Comparison of ENCODE assay signal across 10 cellular contexts in the genomic region with DNA sequence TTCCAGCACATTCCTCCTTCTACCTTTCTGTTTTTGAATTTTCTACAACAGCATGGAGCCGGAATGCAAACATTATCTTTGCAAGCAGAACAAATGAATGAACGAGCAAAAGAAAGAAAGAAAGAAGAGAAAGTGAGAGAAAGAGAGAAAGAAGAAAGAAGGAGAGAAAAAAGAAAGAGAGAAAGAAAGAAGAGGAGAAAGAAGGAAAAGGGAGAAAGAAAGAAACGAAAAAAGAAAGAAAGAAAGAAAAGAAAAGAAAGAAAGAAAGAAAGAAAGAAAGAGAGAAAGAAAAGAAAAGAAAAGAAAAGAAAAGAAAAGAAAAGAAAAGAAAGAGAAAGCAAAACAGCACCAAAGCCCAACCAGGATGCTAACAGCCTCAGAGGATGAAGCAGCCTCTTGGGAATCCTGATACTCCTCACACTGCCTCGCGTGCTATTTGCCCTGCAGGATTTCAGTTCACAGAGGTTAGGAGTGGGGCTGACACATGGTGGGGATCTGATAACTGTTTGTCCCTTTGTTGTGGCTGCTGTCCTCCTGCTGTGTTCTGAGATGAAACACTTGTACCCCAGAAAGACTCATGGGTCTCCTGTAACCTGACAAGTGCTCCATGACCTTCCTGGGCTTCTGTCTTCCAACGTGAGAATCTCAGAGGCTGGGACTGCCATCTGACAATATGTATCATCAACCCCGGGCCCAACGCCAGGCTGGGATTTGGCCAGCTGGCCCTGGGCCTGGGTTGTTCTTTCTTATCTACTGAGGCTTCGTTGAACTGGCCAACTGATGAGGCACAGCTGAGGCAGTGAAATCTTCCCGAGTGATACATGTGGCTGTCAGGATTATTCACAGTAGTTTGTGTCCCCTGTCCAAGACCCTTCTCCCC.
DNase-seq lines count a peak whose midpoint lies in the region; ATAC-seq and TF ChIP-seq lines count a peak whose summit lies in the region.
"Had no signal": no experiment of that assay in that cellular context is flagged by ENCODE, and none has a peak within 500 bp of the region (broad histone marks: within the 10 kb centered on the region; RNA-seq: fewer than 3 reads in every experiment).

No MANE protein-coding gene starts in this region.

- intact Hi-C loops in gastrocnemius medialis (cut with DNase I; ENCODE audit: low total_unique reads), result no loop called here
- intact Hi-C loops in activated CD4-positive, alpha-beta T cell treated with anti-CD3 and anti-CD28 coated beads for 36 hours (cut with DNase I, micrococcal nuclease), result no loop called here

- no peak overlapping the region for H3K4me3 Mint-ChIP-seq in activated CD4-positive, alpha-beta T cell treated with anti-CD3 and anti-CD28 coated beads for 36 hours
- H3K4me3 Mint-ChIP-seq: natural killer cell treated with Interleukin-12 subunit alpha and Interleukin-12 subunit beta and Interleukin-15 and Interleukin-18, amount 100 ng/mL, for 72 hours had no signal

- no peak overlapping the region for H3K27ac Mint-ChIP-seq in activated CD4-positive, alpha-beta T cell treated with anti-CD3 and anti-CD28 coated beads for 36 hours
- H3K27ac Mint-ChIP-seq: natural killer cell treated with Interleukin-12 subunit alpha and Interleukin-12 subunit beta and Interleukin-15 and Interleukin-18, amount 100 ng/mL, for 72 hours had no signal

- no peaks in the 10 kb centered on the region for H3K27me3 Mint-ChIP-seq in activated CD4-positive, alpha-beta T cell treated with anti-CD3 and anti-CD28 coated beads for 36 hours

- no peaks in the 10 kb centered on the region for H3K36me3 Mint-ChIP-seq in activated CD4-positive, alpha-beta T cell treated with anti-CD3 and anti-CD28 coated beads for 36 hours (ENCODE audit: low read depth)

- in situ Hi-C loops in gastrocnemius medialis (cut with MboI; ENCODE audit: low sequenced_read_pairs in 4 of 4), result no loop called here

- ATAC-seq in gastrocnemius medialis (peak; percentile 33 to 67), HG03159 (IDR thresholded peaks at IDR 0.05; ENCODE audit: unreplicated experiment) (no peak)
- no peak for ATAC-seq in activated CD4-positive, alpha-beta T cell treated with anti-CD3 and anti-CD28 coated beads for 36 hours
- ATAC-seq: natural killer cell treated with Interleukin-12 subunit alpha and Interleukin-12 subunit beta and Interleukin-15 and Interleukin-18, amount 100 ng/mL, for 72 hours had no signal

- H3K9me3 Mint-ChIP-seq in activated CD4-positive, alpha-beta T cell treated with anti-CD3 and anti-CD28 coated beads for 36 hours (ENCODE audit: low read depth), result peaks cover 5% of the 10 kb centered on the region
- H3K9me3 Mint-ChIP-seq: natural killer cell treated with Interleukin-12 subunit alpha and Interleukin-12 subunit beta and Interleukin-15 and Interleukin-18, amount 100 ng/mL, for 72 hours had no signal

- H3K4me3 ChIP-seq in Peyer's patch, result no peak overlapping the region
- no peak overlapping the region for H3K4me3 ChIP-seq in fibroblast of villous mesenchyme (ENCODE audit: low read depth, low read length)
- no peak overlapping the region for H3K4me3 ChIP-seq in gastrocnemius medialis

- H3K27ac ChIP-seq in Peyer's patch, result no peak overlapping the region
- no peak overlapping the region for H3K27ac ChIP-seq in gastrocnemius medialis
- H3K27ac ChIP-seq: HL-60 had no signal

- H3K27me3 ChIP-seq in Peyer's patch (no peaks in the 10 kb centered on the region), gastrocnemius medialis (peaks cover 7 to 17% (median 13%) of the 10 kb centered on the region in 3 donors)

- POLR2A ChIA-PET in activated CD4-positive, alpha-beta T cell treated with anti-CD3 and anti-CD28 coated beads for 36 hours (lab: Charles Lee), result no interaction called here

- DNase-seq in GOT3 (lab: John Stamatoyannopoulos, UW) (peak; percentile 7), Peyer's patch (peak; percentile 17 to 83 (median 79)), fibroblast of villous mesenchyme (ENCODE audit: low read depth) (peak; percentile 57), gastrocnemius medialis (peak in 1 of 2 donors; percentile 37), MV-4-11 (lab: John Stamatoyannopoulos, UW) (no peak)
- DNase-seq in activated CD4-positive, alpha-beta T cell treated with anti-CD3 and anti-CD28 coated beads for 36 hours, result no peak
- DNase-seq in NK-92 treated with Interleukin-12 subunit alpha and Interleukin-12 subunit beta, amount 100 ng/mL, for 24 hours (lab: John Stamatoyannopoulos, UW), result no peak

- TF ChIP-seq POLR2A in Peyer's patch (IDR thresholded peaks at IDR 0.05) (no peak), gastrocnemius medialis (IDR thresholded peaks at IDR 0.05) (no peak)

- no peaks in the 10 kb centered on the region for H3K4me1 Mint-ChIP-seq in activated CD4-positive, alpha-beta T cell treated with anti-CD3 and anti-CD28 coated beads for 36 hours

- TF ChIP-seq CTCF in Peyer's patch (IDR thresholded peaks at IDR 0.05), result no peak
- no peak for TF ChIP-seq CTCF in fibroblast of villous mesenchyme (IDR thresholded peaks at IDR 0.05; ENCODE audit: insufficient read depth, low read depth, low read length)
- no peak for TF ChIP-seq CTCF in gastrocnemius medialis (IDR thresholded peaks at IDR 0.05 in 4 of 5, conservative IDR thresholded peaks at IDR 0.05 in 1 of 5)

- H3K9me3 ChIP-seq in Peyer's patch (no peaks in the 10 kb centered on the region), gastrocnemius medialis (no peaks in the 10 kb centered on the region)

- CTCF ChIA-PET in activated CD4-positive, alpha-beta T cell treated with anti-CD3 and anti-CD28 coated beads for 36 hours (lab: Charles Lee), result no interaction called here

- H3K4me1 ChIP-seq in Peyer's patch (peaks cover 0 to 6% (median 0%) of the 10 kb centered on the region in 4 donors), gastrocnemius medialis (peaks cover 4 to 8% of the 10 kb centered on the region in 2 donors)

- no peaks in the 10 kb centered on the region for H3K36me3 ChIP-seq in Peyer's patch
- no peaks in the 10 kb centered on the region for H3K36me3 ChIP-seq in gastrocnemius medialis

Comparison
In these comparisons a context has a peak if more than half of its experiments do, and no peak if none do; other contexts are left out.
1. DNase-seq: peak in GOT3 (single experiment), Peyer's patch (3 of 3) and fibroblast of villous mesenchyme (single experiment); none in activated CD4-positive, alpha-beta T cell treated with anti-CD3 and anti-CD28 coated beads for 36 hours (single experiment), MV-4-11 (single experiment) and NK-92 treated with Interleukin-12 subunit alpha and Interleukin-12 subunit beta, amount 100 ng/mL, for 24 hours (single experiment).
2. ATAC-seq: peak in gastrocnemius medialis (2 of 2); none in activated CD4-positive, alpha-beta T cell treated with anti-CD3 and anti-CD28 coated beads for 36 hours (single experiment) and HG03159 (single experiment).